ENCODE assay signal across 14 cellular contexts in the genomic region with DNA sequence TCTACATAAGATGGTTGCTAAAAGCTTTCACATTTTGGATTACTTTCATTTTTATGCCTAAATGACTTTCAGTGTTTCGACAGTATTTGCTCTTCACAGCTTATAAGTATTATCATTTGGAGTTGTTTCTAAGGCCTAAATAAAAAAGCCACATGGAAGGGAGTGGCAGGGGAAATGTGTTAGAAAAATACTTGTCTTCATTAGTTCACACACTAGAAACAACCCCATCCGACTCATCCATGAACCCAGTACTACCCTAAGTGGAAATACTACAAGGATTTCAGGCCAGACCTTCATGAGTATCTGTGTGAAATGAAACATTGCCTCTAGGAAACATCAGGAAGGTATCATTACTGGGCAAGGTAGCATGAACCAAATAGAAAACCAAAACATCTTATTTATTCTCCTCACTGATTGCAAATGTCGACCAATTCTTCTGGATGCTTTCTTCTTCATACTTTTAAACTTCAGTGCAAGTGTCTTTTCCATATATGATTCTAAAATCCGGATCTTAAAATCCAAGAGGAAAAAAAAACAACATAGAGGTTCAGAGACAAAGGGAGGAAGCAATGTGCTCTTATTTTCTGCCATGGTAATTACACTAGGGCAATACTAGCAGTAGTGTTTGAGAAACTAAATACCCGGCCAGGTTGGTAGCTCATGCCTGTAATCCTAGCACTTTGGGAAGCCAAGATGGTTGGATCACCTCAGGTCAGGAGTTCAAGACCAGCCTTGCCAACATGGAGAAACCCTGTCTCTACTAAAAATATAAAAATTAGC.
DNase-seq lines count a peak whose midpoint lies in the region; ATAC-seq and TF ChIP-seq lines count a peak whose summit lies in the region.
"Had no signal": no experiment of that assay in that cellular context is flagged by ENCODE, and none has a peak within 500 bp of the region (broad histone marks: within the 10 kb centered on the region; RNA-seq: fewer than 3 reads in every experiment).

No MANE protein-coding gene starts in this region.

- H3K36me3 ChIP-seq in KMS-11 (ENCODE audit: insufficient read depth) (no peaks in the 10 kb centered on the region), endocrine pancreas (ENCODE audit: control insufficient read depth, insufficient read depth, low read length) (no peaks in the 10 kb centered on the region), OCI-LY7 (ENCODE audit: insufficient read depth, low read length) (no peaks in the 10 kb centered on the region)

- no peaks in the 10 kb centered on the region for H3K9me2 ChIP-seq in OCI-LY7 (ENCODE audit: insufficient read depth, low read length)

- peak overlapping the region; percentile 1; the same call in 1 of the 2 replicates for H2AFZ ChIP-seq in KMS-11 (ENCODE audit: low read depth)
- H2AFZ ChIP-seq in OCI-LY7 (ENCODE audit: low read length) = no peak overlapping the region

- H3K9me3 Mint-ChIP-seq in nephron = peaks cover 3% of the 10 kb centered on the region

- no peaks in the 10 kb centered on the region for H3K9me3 ChIP-seq in endocrine pancreas (ENCODE audit: control insufficient read depth, low read length)
- no peaks in the 10 kb centered on the region for H3K9me3 ChIP-seq in OCI-LY7 (ENCODE audit: low read length)

- H3K4me1 ChIP-seq in KMS-11 (ENCODE audit: low read depth, poor library complexity, severe bottlenecking) (peaks cover 71% of the 10 kb centered on the region), endocrine pancreas (ENCODE audit: control insufficient read depth, insufficient read depth, low read length) (peaks cover 15% of the 10 kb centered on the region), OCI-LY7 (ENCODE audit: insufficient read depth, low read length, poor library complexity, severe bottlenecking) (no peaks in the 10 kb centered on the region)

- no peaks in the 10 kb centered on the region for H3K36me3 Mint-ChIP-seq in nephron (ENCODE audit: low read depth)

- H4K20me1 ChIP-seq in KMS-11 (ENCODE audit: insufficient read depth) (no peaks in the 10 kb centered on the region), OCI-LY7 (ENCODE audit: insufficient read depth, low read length) (no peaks in the 10 kb centered on the region)

- POLR2A ChIA-PET in OCI-LY7 (lab: Charles Lee) = interaction anchor here (0.6 to 1.0 kb wide), 3 partner anchors 13 to 1829 kb away, joined by 3 to 6 read pairs (median 4); no protein-coding TSS in a partner anchor

- TF ChIP-seq CTCF in KMS-11 (conservative IDR thresholded peaks at IDR 0.05; ENCODE audit: low read depth, low read length) (no peak), nephron (IDR thresholded peaks at IDR 0.05; ENCODE audit: unreplicated experiment in 3 of 3) (no peak), OCI-LY7 (conservative IDR thresholded peaks at IDR 0.05; ENCODE audit: low read length) (no peak)

- no peaks in the 10 kb centered on the region for H3K27me3 ChIP-seq in KMS-11 (ENCODE audit: insufficient read depth, low read depth)
- no peaks in the 10 kb centered on the region for H3K27me3 ChIP-seq in endocrine pancreas (ENCODE audit: control insufficient read depth, insufficient read depth, low read length)
- H3K27me3 ChIP-seq: dorsolateral prefrontal cortex had no signal

- H3K27ac ChIP-seq in KMS-11 (0 out of 2 replicates have a peak overlapping the region, but pooled peaks have one; percentile 11), OCI-LY7 (ENCODE audit: low read depth, low read length, poor library complexity, severe bottlenecking) (no peak overlapping the region)
- H3K27ac ChIP-seq: dorsolateral prefrontal cortex had no signal

- no peak overlapping the region for H3K9ac ChIP-seq in KMS-11
- no peak overlapping the region for H3K9ac ChIP-seq in endocrine pancreas (ENCODE audit: control insufficient read depth, insufficient read depth, low read length)

- in situ Hi-C loops in ACHN (cut with HindIII; ENCODE audit: low pct_ligation_motif_present, low pct_unique_long_range_greater_than_20kb, low sequenced_read_pairs) = loop anchor here (25.0 kb wide), 1 partner anchor 138 kb away; no protein-coding TSS in a partner anchor

- H3K4me2 ChIP-seq in KMS-11 (peak overlapping the region; percentile 37), OCI-LY7 (ENCODE audit: low read length) (no peak overlapping the region)

- peaks cover 58% of the 10 kb centered on the region for H3K4me1 Mint-ChIP-seq in nephron

- H3K27ac Mint-ChIP-seq in nephron = peak overlapping the region; percentile 73 to 98 (median 96)
- H3K27ac Mint-ChIP-seq: activated naive CD4-positive, alpha-beta T cell treated with anti-CD3 and anti-CD28 coated beads for 36 hours; T-helper 2 cell treated with Interferon-gamma antibody and Interleukin-4, amounts not matched to agents 5 μg/mL and 100 μg/mL, for 36 hours had no signal

- DNase-seq in ACHN (peak; percentile 15), activated gamma-delta T cell treated with Interleukin-2 at 50 U/mL for 16 hours (no peak), AG08396 (ENCODE audit: low spot score) (no peak), OCI-LY7 (ENCODE audit: low spot score) (no peak)
- DNase-seq: activated CD4-positive, alpha-beta T cell treated with anti-CD3 and anti-CD28 coated beads for 4 hours; activated naive CD4-positive, alpha-beta T cell treated with anti-CD3 and anti-CD28 coated beads for 36 hours; dorsolateral prefrontal cortex; NCI-H187 treated with DMSO at 0.1 percent for 48 hours; NCI-H524 treated with DMSO at 0.1 percent for 48 hours had no signal

- no peaks in the 10 kb centered on the region for H3K79me2 ChIP-seq in KMS-11 (ENCODE audit: insufficient read depth, low read depth)
- no peaks in the 10 kb centered on the region for H3K79me2 ChIP-seq in OCI-LY7 (ENCODE audit: insufficient read depth, low read depth, low read length)

- H3K4me3 ChIP-seq in KMS-11 (IDR thresholded peaks at IDR 0.05; ENCODE audit: insufficient read depth, low read depth, low read length) = no peak overlapping the region
- H3K4me3 ChIP-seq in endocrine pancreas (ENCODE audit: control insufficient read depth, insufficient read depth, low read length) = peak overlapping the region; percentile 52
- no peak overlapping the region for H3K4me3 ChIP-seq in OCI-LY7 (ENCODE audit: low read depth, low read length, poor library complexity, severe bottlenecking)
- H3K4me3 ChIP-seq: dorsolateral prefrontal cortex had no signal

- CTCF ChIA-PET in OCI-LY7 (lab: Charles Lee; ENCODE audit: unreplicated experiment) = no interaction called here

- intact Hi-C loops in OCI-LY7 (cut with micrococcal nuclease; ENCODE audit: unreplicated experiment) = no loop called here

- H3K27me3 Mint-ChIP-seq in nephron (ENCODE audit: low read depth) = no peaks in the 10 kb centered on the region

- no TSS peak for BruUV-seq in OCI-LY7 (replicated peaks; lab: Mats Ljungman, UMichigan)

- H3K4me3 Mint-ChIP-seq in nephron = no peak overlapping the region
- H3K4me3 Mint-ChIP-seq: activated naive CD4-positive, alpha-beta T cell treated with anti-CD3 and anti-CD28 coated beads for 36 hours; T-helper 2 cell treated with Interferon-gamma antibody and Interleukin-4, amounts not matched to agents 5 μg/mL and 100 μg/mL, for 36 hours had no signal

- ATAC-seq in HG03565 (IDR thresholded peaks at IDR 0.05; ENCODE audit: unreplicated experiment) = no peak
